In genomic region chr21:32364801-32365200, GRCh38 we compare ENCODE assay signal across 16 cellular contexts. TPM values are rescaled to one million over a fixed set of nuclear protein-coding genes. Genes with fewer than 3 reads are reported as not detected.
DNase-seq lines count a peak whose midpoint lies in the region; ATAC-seq and TF ChIP-seq lines count a peak whose summit lies in the region.
"Had no signal": no experiment of that assay in that cellular context is flagged by ENCODE, and none has a peak within 500 bp of the region (broad histone marks: within the 10 kb centered on the region; RNA-seq: fewer than 3 reads in every experiment).

No MANE protein-coding gene starts in this region.

- peaks cover 58% of the 10 kb centered on the region for H3K36me3 ChIP-seq in CD8-positive, alpha-beta T cell (ENCODE audit: insufficient read depth, low read length)
- peaks cover 30 to 91% (median 33%) of the 10 kb centered on the region in 3 donors for H3K36me3 ChIP-seq in esophagus squamous epithelium
- H3K36me3 ChIP-seq in sigmoid colon, result peaks cover 19 to 83% (median 72%) of the 10 kb centered on the region in 4 donors

- H3K9me3 Mint-ChIP-seq in CD8-positive, alpha-beta T cell, result no peaks in the 10 kb centered on the region

- no peaks in the 10 kb centered on the region for H3K4me1 Mint-ChIP-seq in CD8-positive, alpha-beta T cell (ENCODE audit: low read depth)
- H3K4me1 Mint-ChIP-seq: immature natural killer cell had no signal

- H3K4me3 Mint-ChIP-seq in CD8-positive, alpha-beta T cell, result no peak overlapping the region
- H3K4me3 Mint-ChIP-seq: CD4-positive, CD25-positive, alpha-beta regulatory T cell; immature natural killer cell had no signal

- H3K4me3 ChIP-seq in CD8-positive, alpha-beta T cell (ENCODE audit: low read depth, low read length), result no peak overlapping the region
- H3K4me3 ChIP-seq in esophagus squamous epithelium, result no peak overlapping the region
- H3K4me3 ChIP-seq in sigmoid colon, result no peak overlapping the region

- no peaks in the 10 kb centered on the region for H3K27me3 ChIP-seq in CD8-positive, alpha-beta T cell (ENCODE audit: insufficient read depth, low read length)
- H3K27me3 ChIP-seq in esophagus squamous epithelium (no peaks in the 10 kb centered on the region), sigmoid colon (no peaks in the 10 kb centered on the region)

- no peaks in the 10 kb centered on the region for H3K9me3 ChIP-seq in CD8-positive, alpha-beta T cell (ENCODE audit: low read length)
- H3K9me3 ChIP-seq in esophagus squamous epithelium (no peaks in the 10 kb centered on the region), sigmoid colon (no peaks in the 10 kb centered on the region)

- CTCF ChIA-PET in CD8-positive, alpha-beta T cell (lab: Charles Lee), result interaction anchor here (1.7 kb wide), 1 partner anchor 236 kb away, joined by 5 read pairs; no protein-coding TSS in a partner anchor
- CTCF ChIA-PET in RWPE1 (lab: Yijun Ruan, JAX), result interaction anchor here (0.6 to 0.7 kb wide), 3 partner anchors 11 to 492 kb away, joined by 3 to 4 read pairs (median 3); partner anchors contain the start of gene HUNK
- CTCF ChIA-PET in HEK293T (lab: Yijun Ruan, JAX), result no interaction called here

- peak overlapping the region; percentile 32 for H3K27ac Mint-ChIP-seq in CD8-positive, alpha-beta T cell
- H3K27ac Mint-ChIP-seq: CD4-positive, CD25-positive, alpha-beta regulatory T cell; progenitor cell of endocrine pancreas had no signal

- intact Hi-C loops in CD8-positive, alpha-beta T cell (cut with DNase I, micrococcal nuclease), result no loop called here
- intact Hi-C loops in esophagus squamous epithelium (cut with DNase I) (no loop called here), sigmoid colon (cut with DNase I) (no loop called here)

- TF ChIP-seq EP300 in sigmoid colon (IDR thresholded peaks at IDR 0.05), result no peak

- no peaks in the 10 kb centered on the region for H3K27me3 Mint-ChIP-seq in CD8-positive, alpha-beta T cell (ENCODE audit: low read depth)
- H3K27me3 Mint-ChIP-seq: CD4-positive, CD25-positive, alpha-beta regulatory T cell; progenitor cell of endocrine pancreas had no signal

- peaks cover 98% of the 10 kb centered on the region for H3K36me3 Mint-ChIP-seq in CD8-positive, alpha-beta T cell

- 52 to 76% methylated on average over 3 to 4 of the region's 4 CpGs for WGBS in esophagus squamous epithelium, 2 donors
- 51 to 75% methylated on average over 4 of the region's 4 CpGs for WGBS in sigmoid colon, 2 donors

- no peaks in the 10 kb centered on the region for H3K4me1 ChIP-seq in CD8-positive, alpha-beta T cell (ENCODE audit: insufficient read depth, low read length)
- peaks cover 4 to 71% (median 27%) of the 10 kb centered on the region in 3 donors for H3K4me1 ChIP-seq in esophagus squamous epithelium
- H3K4me1 ChIP-seq in sigmoid colon, result no peaks in the 10 kb centered on the region

- H3K27ac ChIP-seq in CD8-positive, alpha-beta T cell (ENCODE audit: low read depth, low read length), result no peak overlapping the region
- H3K27ac ChIP-seq in RWPE1 (0 out of 2 replicates have a peak overlapping the region, but pooled peaks have one; percentile 13), esophagus squamous epithelium (peak overlapping the region; percentile 68 to 83 (median 80)), sigmoid colon (peak overlapping the region in 1 of 4 donors; percentile 43)

- no peak for TF ChIP-seq CTCF in CD8-positive, alpha-beta T cell (IDR thresholded peaks at IDR 0.05)
- TF ChIP-seq CTCF in RWPE1 (conservative IDR thresholded peaks at IDR 0.05; ENCODE audit: low read depth) (no peak), esophagus squamous epithelium (IDR thresholded peaks at IDR 0.05) (peak in 1 of 6 experiments; percentile 21), sigmoid colon (IDR thresholded peaks at IDR 0.05) (no peak)

- no peak for DNase-seq in CD8-positive, alpha-beta T cell
- no peak for DNase-seq in RWPE1 (ENCODE audit: low spot score)
- DNase-seq in esophagus squamous epithelium (lab: John Stamatoyannopoulos, UW), result no peak
- DNase-seq in sigmoid colon, result peak; percentile 34
- DNase-seq in HEK293T (ENCODE audit: extremely low spot score), result no peak
- DNase-seq in iPS-NIHi7 (ENCODE audit: extremely low spot score), result no peak
- DNase-seq in stimulated activated naive CD4-positive, alpha-beta T cell (lab: John Stamatoyannopoulos, UW), result no peak
- DNase-seq: activated CD4-positive, alpha-beta T cell treated with anti-CD3 and anti-CD28 coated beads, Interleukin-2, amount 50 U/mL, for 1 hour; activated gamma-delta T cell treated with Interleukin-2 at 50 U/mL for 16 hours; CD4-positive, CD25-positive, alpha-beta regulatory T cell; immature natural killer cell; KG1; stimulated activated CD4-positive, alpha-beta T cell treated with anti-CD3 and anti-CD28 coated beads, Interleukin-2, amount 100 ng/mL, for 48 hours; T-helper 2 cell had no signal

- no peak for ATAC-seq in CD8-positive, alpha-beta T cell
- no peak for ATAC-seq in GM21529 (IDR thresholded peaks at IDR 0.05; ENCODE audit: unreplicated experiment)

- TF ChIP-seq POLR2A in esophagus squamous epithelium (IDR thresholded peaks at IDR 0.05) (no peak), sigmoid colon (IDR thresholded peaks at IDR 0.05) (no peak)

- POLR2A ChIA-PET in CD8-positive, alpha-beta T cell (lab: Charles Lee), result no interaction called here
- POLR2A ChIA-PET in RWPE1 (lab: Yijun Ruan, JAX; ENCODE audit: low non-redundant PET) (no interaction called here), HEK293T (lab: Yijun Ruan, JAX) (interaction anchor here (1.2 kb wide), 1 partner anchor 86 kb away, joined by 6 read pairs; the partner anchor contains the start of gene MIS18A)

TF ChIP-seq in HEK293T, 16 proteins besides CTCF, POLR2A, EP300 and RAD21:
- TF ChIP-seq BHLHE40 (IDR thresholded peaks at IDR 0.05; ENCODE audit: borderline replicate concordance), result no peak
- TF ChIP-seq NFRKB (IDR thresholded peaks at IDR 0.05), result no peak
- TF ChIP-seq L3MBTL2 (conservative IDR thresholded peaks at IDR 0.05), result no peak
- TF ChIP-seq CTBP1 (IDR thresholded peaks at IDR 0.05; ENCODE audit: borderline replicate concordance), result no peak
- TF ChIP-seq FOXA1 (IDR thresholded peaks at IDR 0.05), result no peak
- TF ChIP-seq PKNOX1 (IDR thresholded peaks at IDR 0.05), result no peak
- no peak for TF ChIP-seq ZNF384 (IDR thresholded peaks at IDR 0.05)
- no peak for TF ChIP-seq ELF4 (IDR thresholded peaks at IDR 0.05)
- no peak for TF ChIP-seq FOXM1 (IDR thresholded peaks at IDR 0.05; ENCODE audit: borderline replicate concordance)
TF ChIP-seq in HEK293T: peak in this region for 0.

RNA-seq across cellular contexts. Expression of gene URB1, which starts 28.0 kb away (rescaled TPM):
- total RNA-seq in CD8-positive, alpha-beta T cell, result 1 to 10 TPM; 5.4 to 5.9 TPM
- total RNA-seq in esophagus squamous epithelium (10 to 100 TPM; 11.1 to 24.8 (median 17.9) TPM), sigmoid colon (10 to 100 TPM in 3 of 4 donors, 1 to 10 TPM in 1; 7.5 to 16.7 (median 11.5) TPM)
- 1 to 10 TPM in 1 of 3 donors, under 1 TPM in 2; 0.60 to 7.1 (median 0.69) TPM for polyA plus RNA-seq in sigmoid colon

RNA-seq across cellular contexts. Expression of gene EVA1C, which starts 47.7 kb away (rescaled TPM):
- total RNA-seq in CD8-positive, alpha-beta T cell, result 10 to 100 TPM in 1 of 2 experiments, 1 to 10 TPM in 1; 6.9 to 10.3 TPM
- total RNA-seq in esophagus squamous epithelium, result 10 to 100 TPM; 12.7 to 39.9 (median 24.4) TPM
- 10 to 100 TPM; 32.1 to 53.8 (median 41.2) TPM for total RNA-seq in sigmoid colon
- polyA plus RNA-seq in sigmoid colon, result 10 to 100 TPM in 1 of 3 donors, 1 to 10 TPM in 2; 3.5 to 10.8 (median 6.0) TPM
- total RNA-seq: progenitor cell of endocrine pancreas had no signal
